ENCODE assay signal across 25 cellular contexts in genomic region chr14:69913686-69914085, GRCh38. TPM values are rescaled to one million over a fixed set of nuclear protein-coding genes. Genes with fewer than 3 reads are reported as not detected.
"Had no signal": no experiment of that assay in that cellular context is flagged by ENCODE, and none has a peak within 500 bp of the region (broad histone marks: within the 10 kb centered on the region; RNA-seq: fewer than 3 reads in every experiment).

No MANE protein-coding gene starts in this region.

- H3K4me3 ChIP-seq: colonic mucosa, esophagus muscularis mucosa, gastrocnemius medialis, heart right ventricle, left lung, lower lobe of right lung, mucosa of descending colon had no signal

- H3K4me1 ChIP-seq: colonic mucosa, esophagus muscularis mucosa, foreskin keratinocyte, gastrocnemius medialis, heart right ventricle, left lung, lower lobe of right lung had no signal

- H3K4me1 Mint-ChIP-seq: mesothelial cell of epicardium, naive B cell had no signal

- H3K36me3 Mint-ChIP-seq: mesothelial cell of epicardium, naive B cell had no signal

- DNase-seq: colonic mucosa; cortex of kidney; effector CD8-positive, alpha-beta T cell; effector memory CD8-positive, alpha-beta T cell; foreskin keratinocyte; gastrocnemius medialis; glutamatergic neuron; head of caudate nucleus; heart right ventricle; hippocampal formation; left cardiac atrium; left lung; left ventricle myocardium superior; lower lobe of right lung; mesenchymal stem cell; mucosa of descending colon; naive B cell had no signal

- FAIRE-seq: endothelial cell of umbilical vein, islet of Langerhans, keratinocyte had no signal

- H3K9me3 ChIP-seq: colonic mucosa, esophagus muscularis mucosa, gastrocnemius medialis, heart right ventricle, left lung, lower lobe of right lung, mucosa of descending colon had no signal

- H3K4me3 Mint-ChIP-seq: dendritic cell treated with granulocyte-macrophage colony-stimulating factor and Interleukin-4, amounts not matched to agents 40 ng/mL and 50 ng/mL, for 4 days; effector memory CD8-positive, alpha-beta T cell; mesothelial cell of epicardium; naive B cell had no signal

- H3K27me3 ChIP-seq: colonic mucosa, esophagus muscularis mucosa, foreskin keratinocyte, gastrocnemius medialis, left lung had no signal

- H3K27ac Mint-ChIP-seq: dendritic cell treated with granulocyte-macrophage colony-stimulating factor and Interleukin-4, amounts not matched to agents 40 ng/mL and 50 ng/mL, for 4 days; effector memory CD8-positive, alpha-beta T cell; mesothelial cell of epicardium; naive B cell had no signal

- ATAC-seq: effector memory CD8-positive, alpha-beta T cell; foreskin keratinocyte; gastrocnemius medialis; heart right ventricle; left cardiac atrium; left lung; left ventricle myocardium superior; lower lobe of right lung; mucosa of descending colon had no signal

- H3K9me3 Mint-ChIP-seq: dendritic cell treated with granulocyte-macrophage colony-stimulating factor and Interleukin-4, amounts not matched to agents 40 ng/mL and 50 ng/mL, for 4 days; effector memory CD8-positive, alpha-beta T cell; mesothelial cell of epicardium had no signal

- H3K36me3 ChIP-seq: colonic mucosa, esophagus muscularis mucosa, gastrocnemius medialis, heart right ventricle, left lung, lower lobe of right lung had no signal

- H3K27ac ChIP-seq: colonic mucosa, esophagus muscularis mucosa, foreskin keratinocyte, gastrocnemius medialis, heart right ventricle, left lung, lower lobe of right lung had no signal

RNA-seq across cellular contexts. Expression of gene SMOC1, which starts 34.5 kb away (rescaled TPM):
- total RNA-seq: fibroblast of lung, fibroblast of villous mesenchyme had no signal
